In the genomic region with DNA sequence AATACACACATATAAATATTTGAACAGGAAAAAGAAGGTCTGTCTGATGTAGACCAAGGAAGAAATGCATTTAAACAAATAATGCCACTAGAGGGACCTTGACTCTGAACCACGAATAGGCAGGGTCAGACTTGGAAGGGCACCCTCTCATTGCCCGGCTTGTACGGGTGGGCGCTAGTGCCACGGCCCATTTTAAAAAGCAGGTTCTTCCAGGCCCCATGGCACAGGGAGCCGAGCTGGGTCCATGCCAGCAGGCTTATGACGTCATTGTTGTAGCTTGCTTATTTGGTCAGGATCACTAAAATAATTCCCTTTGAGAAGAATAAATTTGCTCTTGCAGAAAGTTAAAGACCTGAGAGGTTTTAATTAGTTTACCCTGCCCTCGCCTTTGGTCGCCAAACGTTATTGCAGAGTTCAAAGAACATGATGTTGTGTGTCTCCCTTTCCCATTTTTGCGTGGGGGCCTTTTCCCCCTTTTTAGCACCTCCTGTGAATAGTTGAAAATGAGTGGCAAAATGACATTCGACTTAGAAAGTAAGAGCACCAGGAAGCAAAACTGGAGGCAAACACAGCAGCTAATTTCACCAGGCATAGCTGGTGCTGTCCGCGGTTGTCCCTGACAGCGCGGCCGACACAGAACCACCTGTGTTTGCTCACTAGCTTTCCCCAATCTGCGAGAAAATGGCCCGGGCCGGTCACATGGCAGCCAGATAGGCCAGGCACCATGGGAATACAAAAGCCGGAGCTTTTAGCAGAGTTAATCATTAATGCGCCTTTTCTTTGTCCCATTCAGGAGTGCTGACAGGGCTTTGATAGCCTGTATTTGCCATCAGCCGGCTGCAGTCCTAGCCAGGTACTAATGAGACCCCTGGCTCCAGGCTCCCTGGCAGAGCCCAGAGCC, we compare ENCODE assay signal across 1 cellular context.
TF ChIP-seq lines count a peak whose summit lies in the region.

No MANE protein-coding gene starts in this region.

TF ChIP-seq in liver, 16 proteins besides CTCF, POLR2A, EP300 and RAD21 (continued from another document):
- TF ChIP-seq, protein P1, sequence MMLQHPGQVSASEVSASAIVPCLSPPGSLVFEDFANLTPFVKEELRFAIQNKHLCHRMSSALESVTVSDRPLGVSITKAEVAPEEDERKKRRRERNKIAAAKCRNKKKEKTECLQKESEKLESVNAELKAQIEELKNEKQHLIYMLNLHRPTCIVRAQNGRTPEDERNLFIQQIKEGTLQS (IDR thresholded peaks at IDR 0.05), result no peak
- TF ChIP-seq JUND (IDR thresholded peaks at IDR 0.05) (peak in 1 of 2 donors; percentile 41), FOXA2 (IDR thresholded peaks at IDR 0.05) (no peak)
